23 cellular contexts compared by ENCODE assay signal in genomic region chr19:39603825-39604224, GRCh38. TPM values are rescaled to one million over a fixed set of nuclear protein-coding genes. Genes with fewer than 3 reads are reported as not detected.
A peak's percentile ranks its signal among the peaks of the same experiment; 100 is the strongest.
DNase-seq lines count a peak whose midpoint lies in the region; ATAC-seq lines count a peak whose summit lies in the region.
"Had no signal": no experiment of that assay in that cellular context is flagged by ENCODE, and none has a peak within 500 bp of the region (broad histone marks: within the 10 kb centered on the region; RNA-seq: fewer than 3 reads in every experiment).

No MANE protein-coding gene starts in this region.

- no peak for DNase-seq in activated CD4-positive, alpha-beta T cell treated with anti-CD3 and anti-CD28 coated beads for 36 hours
- no peak for DNase-seq in activated CD4-positive, alpha-beta T cell treated with anti-CD3 and anti-CD28 coated beads for 1 hour
- DNase-seq in activated T-cell treated with anti-CD3 and anti-CD28 coated beads, Interleukin-2, amount 50 U/mL, for 72 hours = peak in 1 of 2 donors; percentile 6
- DNase-seq in activated T-cell treated with anti-CD3 and anti-CD28 coated beads, Interleukin-2, amount 50 U/mL, for 4 hours = no peak
- DNase-seq in OCI-M1 (lab: John Stamatoyannopoulos, UW) = peak; percentile 25
- DNase-seq: ACHN; AML-193; BE2C; CD4-positive, alpha-beta T cell; CD8-positive, alpha-beta memory T cell; DMS 273 treated with DMSO at 0.1 percent for 48 hours; DMS79; EL; GDM1; H9; HFFc6 had no signal

- POLR2A ChIA-PET in activated CD4-positive, alpha-beta T cell treated with anti-CD3 and anti-CD28 coated beads for 36 hours (lab: Charles Lee) = no interaction called here

- H3K27ac Mint-ChIP-seq in activated CD4-positive, alpha-beta T cell treated with anti-CD3 and anti-CD28 coated beads for 36 hours = no peak overlapping the region
- H3K27ac Mint-ChIP-seq in activated T-cell treated with anti-CD3 and anti-CD28 coated beads, Interleukin-2, amount 50 U/mL, for 72 hours = no peak overlapping the region
- H3K27ac Mint-ChIP-seq: CD14-positive monocyte; CD4-positive, alpha-beta T cell; CD8-positive, alpha-beta memory T cell; GM23338; H9; HFFc6 had no signal

- ATAC-seq in activated CD4-positive, alpha-beta T cell treated with anti-CD3 and anti-CD28 coated beads for 36 hours = peak; percentile 49
- peak; percentile 46 to 75 for ATAC-seq in activated T-cell treated with anti-CD3 and anti-CD28 coated beads, Interleukin-2, amount 50 U/mL, for 72 hours (replicated peaks in 1 of 2)
- no peak for ATAC-seq in activated T-cell treated with anti-CD3 and anti-CD28 coated beads, Interleukin-2, amount 50 U/mL, for 4 hours
- ATAC-seq in HG03280 (IDR thresholded peaks at IDR 0.05; ENCODE audit: unreplicated experiment) (no peak), GM19324 (IDR thresholded peaks at IDR 0.05; ENCODE audit: low FRiP score, unreplicated experiment) (no peak)
- ATAC-seq: GM12878, GM23338, HCT116 had no signal

- H3K27me3 Mint-ChIP-seq in activated CD4-positive, alpha-beta T cell treated with anti-CD3 and anti-CD28 coated beads for 36 hours = peaks cover 23% of the 10 kb centered on the region
- H3K27me3 Mint-ChIP-seq in activated T-cell treated with anti-CD3 and anti-CD28 coated beads, Interleukin-2, amount 50 U/mL, for 72 hours (ENCODE audit: low read depth) = peaks cover 46% of the 10 kb centered on the region
- peaks cover 30% of the 10 kb centered on the region for H3K27me3 Mint-ChIP-seq in activated T-cell treated with anti-CD3 and anti-CD28 coated beads, Interleukin-2, amount 50 U/mL, for 4 hours (ENCODE audit: low read depth)

- peaks cover 2% of the 10 kb centered on the region for H3K9me3 Mint-ChIP-seq in activated CD4-positive, alpha-beta T cell treated with anti-CD3 and anti-CD28 coated beads for 36 hours (ENCODE audit: low read depth)
- peaks cover 3 to 7% of the 10 kb centered on the region in 2 donors for H3K9me3 Mint-ChIP-seq in activated T-cell treated with anti-CD3 and anti-CD28 coated beads, Interleukin-2, amount 50 U/mL, for 72 hours
- peaks cover 8% of the 10 kb centered on the region for H3K9me3 Mint-ChIP-seq in activated T-cell treated with anti-CD3 and anti-CD28 coated beads, Interleukin-2, amount 50 U/mL, for 4 hours
- H3K9me3 Mint-ChIP-seq: CD4-positive, alpha-beta T cell; GM23338; HFFc6 had no signal

- CTCF ChIA-PET in activated CD4-positive, alpha-beta T cell treated with anti-CD3 and anti-CD28 coated beads for 36 hours (lab: Charles Lee) = no interaction called here

- intact Hi-C loops in activated CD4-positive, alpha-beta T cell treated with anti-CD3 and anti-CD28 coated beads for 36 hours (cut with DNase I, micrococcal nuclease) = no loop called here

- H3K36me3 Mint-ChIP-seq in activated CD4-positive, alpha-beta T cell treated with anti-CD3 and anti-CD28 coated beads for 36 hours (ENCODE audit: low read depth) = no peaks in the 10 kb centered on the region
- H3K36me3 Mint-ChIP-seq in activated T-cell treated with anti-CD3 and anti-CD28 coated beads, Interleukin-2, amount 50 U/mL, for 72 hours (ENCODE audit: insufficient read depth in 2 of 2) = no peaks in the 10 kb centered on the region
- H3K36me3 Mint-ChIP-seq in activated T-cell treated with anti-CD3 and anti-CD28 coated beads, Interleukin-2, amount 50 U/mL, for 4 hours (ENCODE audit: insufficient read depth) = no peaks in the 10 kb centered on the region
- H3K36me3 Mint-ChIP-seq: CD14-positive monocyte; CD8-positive, alpha-beta memory T cell had no signal

- no peaks in the 10 kb centered on the region for H3K4me1 Mint-ChIP-seq in activated CD4-positive, alpha-beta T cell treated with anti-CD3 and anti-CD28 coated beads for 36 hours
- H3K4me1 Mint-ChIP-seq in activated T-cell treated with anti-CD3 and anti-CD28 coated beads, Interleukin-2, amount 50 U/mL, for 72 hours (ENCODE audit: low read depth) = no peaks in the 10 kb centered on the region
- H3K4me1 Mint-ChIP-seq in activated T-cell treated with anti-CD3 and anti-CD28 coated beads, Interleukin-2, amount 50 U/mL, for 4 hours (ENCODE audit: low read depth) = no peaks in the 10 kb centered on the region
- H3K4me1 Mint-ChIP-seq: CD14-positive monocyte; CD8-positive, alpha-beta memory T cell had no signal

- no peak overlapping the region for H3K4me3 Mint-ChIP-seq in activated CD4-positive, alpha-beta T cell treated with anti-CD3 and anti-CD28 coated beads for 36 hours
- H3K4me3 Mint-ChIP-seq in activated T-cell treated with anti-CD3 and anti-CD28 coated beads, Interleukin-2, amount 50 U/mL, for 72 hours = no peak overlapping the region
- no peak overlapping the region for H3K4me3 Mint-ChIP-seq in activated T-cell treated with anti-CD3 and anti-CD28 coated beads, Interleukin-2, amount 50 U/mL, for 4 hours
- H3K4me3 Mint-ChIP-seq: CD14-positive monocyte; CD4-positive, alpha-beta T cell; CD8-positive, alpha-beta memory T cell; GM23338; H9; HFFc6 had no signal

RNA-seq across cellular contexts. Expression of gene LGALS13, which starts 1.5 kb away (rescaled TPM):
- not detected for total RNA-seq in activated CD4-positive, alpha-beta T cell treated with anti-CD3 and anti-CD28 coated beads for 36 hours
- total RNA-seq in activated T-cell treated with anti-CD3 and anti-CD28 coated beads, Interleukin-2, amount 50 U/mL, for 72 hours = not detected
- total RNA-seq in activated T-cell treated with anti-CD3 and anti-CD28 coated beads, Interleukin-2, amount 50 U/mL, for 4 hours = not detected
- total RNA-seq: CD4-positive, alpha-beta T cell; CD8-positive, alpha-beta memory T cell; GM12878; GM23338; H4; H9; HFFc6 had no signal

RNA-seq across cellular contexts. Expression of gene LGALS16, which starts 51.9 kb away (rescaled TPM):
- total RNA-seq in activated CD4-positive, alpha-beta T cell treated with anti-CD3 and anti-CD28 coated beads for 36 hours = not detected
- not detected for total RNA-seq in activated T-cell treated with anti-CD3 and anti-CD28 coated beads, Interleukin-2, amount 50 U/mL, for 72 hours
- not detected for total RNA-seq in activated T-cell treated with anti-CD3 and anti-CD28 coated beads, Interleukin-2, amount 50 U/mL, for 4 hours
- total RNA-seq: CD4-positive, alpha-beta T cell; CD8-positive, alpha-beta memory T cell; GM12878; GM23338; H4; H9; HFFc6 had no signal

Comparison
In these comparisons a context has a peak if more than half of its experiments do, and no peak if none do; other contexts are left out.
1. ATAC-seq: peak in activated CD4-positive, alpha-beta T cell treated with anti-CD3 and anti-CD28 coated beads for 36 hours (single experiment) and activated T-cell treated with anti-CD3 and anti-CD28 coated beads, Interleukin-2, amount 50 U/mL, for 72 hours (2 of 2); none in activated T-cell treated with anti-CD3 and anti-CD28 coated beads, Interleukin-2, amount 50 U/mL, for 4 hours (0 of 2), HG03280 (single experiment) and GM19324 (single experiment).